In genomic region chr4:107665001-107665400, GRCh38 we compare ENCODE assay signal across 23 cellular contexts. TPM values are rescaled to one million over a fixed set of nuclear protein-coding genes. Genes with fewer than 3 reads are reported as not detected.
DNase-seq lines count a peak whose midpoint lies in the region; ATAC-seq and TF ChIP-seq lines count a peak whose summit lies in the region.
"Had no signal": no experiment of that assay in that cellular context is flagged by ENCODE, and none has a peak within 500 bp of the region (broad histone marks: within the 10 kb centered on the region; RNA-seq: fewer than 3 reads in every experiment).

No MANE protein-coding gene starts in this region.

- no peak overlapping the region for H3K4me2 ChIP-seq in hepatocyte
- H3K4me2 ChIP-seq: BLaER1, KMS-11 had no signal

- H3K79me2 ChIP-seq in hepatocyte, result peaks cover 25% of the 10 kb centered on the region

- no peaks in the 10 kb centered on the region for H3K36me3 Mint-ChIP-seq in HFFc6 (ENCODE audit: low read depth)

- H3K4me1 ChIP-seq in heart left ventricle (peaks cover 0 to 14% (median 1%) of the 10 kb centered on the region in 12 donors), hepatocyte (ENCODE audit: insufficient read depth) (peaks cover 6% of the 10 kb centered on the region)
- H3K4me1 ChIP-seq: adrenal gland, BLaER1, lower lobe of right lung had no signal

- DNase-seq in HFFc6, result no peak
- peak; percentile 25 for DNase-seq in astrocyte of the spinal cord (ENCODE audit: low read depth, low spot score)
- DNase-seq in iris pigment epithelial cell (ENCODE audit: low read depth), result peak; percentile 33
- DNase-seq in superior temporal gyrus (ENCODE audit: extremely low spot score), result peak; percentile 42
- DNase-seq in heart left ventricle, result no peak
- no peak for DNase-seq in hepatocyte (ENCODE audit: low spot score)
- DNase-seq in NK-92 treated with Interleukin-12 subunit alpha and Interleukin-12 subunit beta, amount 100 ng/mL, for 24 hours (lab: John Stamatoyannopoulos, UW), result no peak
- DNase-seq: activated CD4-positive, alpha-beta T cell treated with anti-CD3 and anti-CD28 coated beads, Interleukin-2, amount 50 U/mL, for 4 hours; activated gamma-delta T cell treated with Interleukin-2 at 50 U/mL for 16 hours; adrenal gland; gastrocnemius medialis; kidney; lower lobe of right lung; MV-4-11; NCI-H2171 treated with DMSO at 0.1 percent for 48 hours; NCI-H69; nucleus accumbens; retina; stimulated activated naive CD8-positive, alpha-beta T cell treated with anti-CD3 and anti-CD28 coated beads, Interleukin-15, amount 100 ng/mL, for 72 hours; transverse colon had no signal

- no peak for TF ChIP-seq CTCF in HFFc6 (IDR thresholded peaks at IDR 0.05)
- no peak for TF ChIP-seq CTCF in astrocyte of the spinal cord (IDR thresholded peaks at IDR 0.05; ENCODE audit: low read depth, low read length)
- TF ChIP-seq CTCF in heart left ventricle (IDR thresholded peaks at IDR 0.05), result no peak
- no peak for TF ChIP-seq CTCF in hepatocyte (IDR thresholded peaks at IDR 0.05; ENCODE audit: poor library complexity)

- 0 out of 2 replicates have a peak overlapping the region, but pooled peaks have one; percentile 15 for H3K27ac Mint-ChIP-seq in HFFc6
- H3K27ac Mint-ChIP-seq: stimulated activated naive CD8-positive, alpha-beta T cell treated with anti-CD3 and anti-CD28 coated beads, Interleukin-15, amount 100 ng/mL, for 72 hours had no signal

- no peaks in the 10 kb centered on the region for H3K9me2 ChIP-seq in hepatocyte (replicated peaks; ENCODE audit: insufficient read depth)

- peaks cover 2% of the 10 kb centered on the region; the same call in 1 of the 2 replicates for H3K27me3 Mint-ChIP-seq in HFFc6 (ENCODE audit: insufficient read depth)
- H3K27me3 Mint-ChIP-seq: stimulated activated naive CD8-positive, alpha-beta T cell treated with anti-CD3 and anti-CD28 coated beads, Interleukin-15, amount 100 ng/mL, for 72 hours had no signal

- H3K4me3 Mint-ChIP-seq in HFFc6, result no peak overlapping the region
- H3K4me3 Mint-ChIP-seq: stimulated activated naive CD8-positive, alpha-beta T cell treated with anti-CD3 and anti-CD28 coated beads, Interleukin-15, amount 100 ng/mL, for 72 hours had no signal

- H3K9me3 ChIP-seq in heart left ventricle, result no peaks in the 10 kb centered on the region
- H3K9me3 ChIP-seq in hepatocyte (ENCODE audit: low read depth), result no peaks in the 10 kb centered on the region
- H3K9me3 ChIP-seq: adrenal gland, BLaER1, gastrocnemius medialis, lower lobe of right lung, transverse colon had no signal

- H3K9me3 Mint-ChIP-seq in HFFc6, result no peaks in the 10 kb centered on the region
- H3K9me3 Mint-ChIP-seq: stimulated activated naive CD8-positive, alpha-beta T cell treated with anti-CD3 and anti-CD28 coated beads, Interleukin-15, amount 100 ng/mL, for 72 hours had no signal

- intact Hi-C loops in heart left ventricle (cut with DNase I), result loop anchor here in 2 of 10 donors (10.0 kb wide), 3 partner anchors 480 to 630 kb away; partner anchors contain the start of gene DKK2 (in 1 of the 2)

- no peak for ATAC-seq in heart left ventricle
- ATAC-seq: gastrocnemius medialis; lower lobe of right lung; stimulated activated naive CD8-positive, alpha-beta T cell treated with anti-CD3 and anti-CD28 coated beads, Interleukin-15, amount 100 ng/mL, for 72 hours had no signal

- peaks cover 23% of the 10 kb centered on the region for H3K4me1 Mint-ChIP-seq in HFFc6 (ENCODE audit: low read depth)
- H3K4me1 Mint-ChIP-seq: stimulated activated naive CD8-positive, alpha-beta T cell treated with anti-CD3 and anti-CD28 coated beads, Interleukin-15, amount 100 ng/mL, for 72 hours had no signal

- H3K27me3 ChIP-seq in heart left ventricle (no peaks in the 10 kb centered on the region), hepatocyte (no peaks in the 10 kb centered on the region)
- H3K27me3 ChIP-seq: adrenal gland, BLaER1, gastrocnemius medialis, transverse colon had no signal

- no peak overlapping the region for H2AFZ ChIP-seq in hepatocyte

- 47 to 73% (median 68%) methylated on average over 1 of the region's 1 CpG for WGBS in heart left ventricle, 4 donors
- 93% methylated on average over 1 of the region's 1 CpG for WGBS in hepatocyte (ENCODE audit: low lambda C conversion rate, missing lambda C conversion rate)

- TF ChIP-seq POLR2A in heart left ventricle (IDR thresholded peaks at IDR 0.05), result no peak

- H4K20me1 ChIP-seq in hepatocyte (ENCODE audit: insufficient read depth, poor library complexity, severe bottlenecking), result no peaks in the 10 kb centered on the region
- H4K20me1 ChIP-seq: BLaER1 had no signal

- in situ Hi-C loops in astrocyte of the spinal cord (cut with HindIII; ENCODE audit: low sequenced_read_pairs), result no loop called here

- H3K36me3 ChIP-seq in heart left ventricle (peaks cover 0 to 17% (median 2%) of the 10 kb centered on the region in 9 donors), hepatocyte (replicated peaks; ENCODE audit: insufficient read depth, low read depth) (no peaks in the 10 kb centered on the region)
- H3K36me3 ChIP-seq: adrenal gland, gastrocnemius medialis, transverse colon had no signal

- no peak overlapping the region for H3K4me3 ChIP-seq in astrocyte of the spinal cord (ENCODE audit: low read depth, low read length)
- H3K4me3 ChIP-seq in heart left ventricle, result no peak overlapping the region
- H3K4me3 ChIP-seq in hepatocyte, result no peak overlapping the region
- H3K4me3 ChIP-seq: adrenal gland, BLaER1, gastrocnemius medialis, lower lobe of right lung, transverse colon had no signal

- H3K27ac ChIP-seq in heart left ventricle (no peak overlapping the region), hepatocyte (no peak overlapping the region)
- H3K27ac ChIP-seq: adrenal gland, BLaER1, gastrocnemius medialis, KMS-11, lower lobe of right lung, RWPE1 had no signal

RNA-seq across cellular contexts. Expression of gene PAPSS1, which starts 55.0 kb away (rescaled TPM):
- 10 to 100 TPM; 55.5 to 64.7 (median 62.9) TPM for total RNA-seq in HFFc6 (2021; fragmentation: NEBNext Ultra II Directional; extraction: Animal tissue kit (Norgen Biotek cat#: 25700))
- total RNA-seq in heart left ventricle (10 to 100 TPM in 4 of 9 donors, 1 to 10 TPM in 5; 7.4 to 32.7 (median 9.3) TPM), hepatocyte (103 TPM in 2 replicates)
- polyA plus RNA-seq in heart left ventricle (10 to 100 TPM in 1 of 2 donors, 1 to 10 TPM in 1; 5.9 to 16.3 TPM), hepatocyte (102 and 107 TPM in 2 replicates)

Comparison
In these comparisons a context has a peak if more than half of its experiments do, and no peak if none do; other contexts are left out.
1. DNase-seq: peak in astrocyte of the spinal cord (single experiment), iris pigment epithelial cell (single experiment) and superior temporal gyrus (single experiment); none in HFFc6 (single experiment), heart left ventricle (0 of 5), hepatocyte (single experiment) and NK-92 treated with Interleukin-12 subunit alpha and Interleukin-12 subunit beta, amount 100 ng/mL, for 24 hours (single experiment).